Comparison of ENCODE assay signal across 31 cellular contexts in genomic region chr3:130757751-130758150, GRCh38.
"Had no signal": no experiment of that assay in that cellular context is flagged by ENCODE, and none has a peak within 500 bp of the region (broad histone marks: within the 10 kb centered on the region; RNA-seq: fewer than 3 reads in every experiment).

No MANE protein-coding gene starts in this region.

- H3K9me3 Mint-ChIP-seq: activated B cell treated with CpG ODN at 0.5 μM for 24 hours; activated CD4-positive, alpha-beta memory T cell treated with anti-CD3 and anti-CD28 coated beads for 36 hours; activated naive CD8-positive, alpha-beta T cell treated with anti-CD3 and anti-CD28 coated beads, Interleukin-2, amount 10 ng/mL, durations not matched to agents 7 days and 5 days; activated T-cell treated with anti-CD3 and anti-CD28 coated beads, Interleukin-2, amount 50 U/mL, for 4 hours; central memory CD8-positive, alpha-beta T cell; T-cell had no signal

- H3K4me3 Mint-ChIP-seq: activated B cell treated with CpG ODN at 0.5 μM for 24 hours; activated CD4-positive, alpha-beta memory T cell treated with anti-CD3 and anti-CD28 coated beads for 36 hours; activated naive CD8-positive, alpha-beta T cell treated with anti-CD3 and anti-CD28 coated beads, Interleukin-2, amount 10 ng/mL, durations not matched to agents 7 days and 5 days; activated T-cell treated with anti-CD3 and anti-CD28 coated beads, Interleukin-2, amount 50 U/mL, for 4 hours; central memory CD8-positive, alpha-beta T cell; T-cell had no signal

- DNase-seq: activated B cell treated with CpG ODN at 0.5 μM for 24 hours; activated CD4-positive, alpha-beta memory T cell treated with anti-CD3 and anti-CD28 coated beads for 36 hours; activated CD4-positive, alpha-beta T cell treated with anti-CD3 and anti-CD28 coated beads for 4 hours; activated CD4-positive, alpha-beta T cell treated with anti-CD3 and anti-CD28 coated beads, Interleukin-2, amount 50 U/mL, for 1 hour; activated CD4-positive, CD25-positive, alpha-beta regulatory T cell treated with anti-CD3 and anti-CD28 coated beads, Interleukin-2, amount 50 U/mL, for 72 hours; activated CD8-positive, alpha-beta memory T cell treated with anti-CD3 and anti-CD28 coated beads, Interleukin-2, amount 50 U/mL, for 4 hours; activated effector memory CD4-positive, alpha-beta T cell treated with Interleukin-2 at 50 U/mL for 16 hours; activated naive CD4-positive, alpha-beta T cell treated with anti-CD3 and anti-CD28 coated beads, Interleukin-2, amount 50 U/mL, for 16 hours; activated naive CD8-positive, alpha-beta T cell treated with anti-CD3 and anti-CD28 coated beads, Interleukin-2, amount 10 ng/mL, durations not matched to agents 7 days and 5 days; activated T-cell treated with anti-CD3 and anti-CD28 coated beads for 4 hours; activated T-cell treated with anti-CD3 and anti-CD28 coated beads, Interleukin-2, amount 50 U/mL, for 4 hours; amygdala; NCI-H1105; NCI-H1417 treated with DMSO at 0.1 percent for 48 hours; NCI-H187 treated with DMSO at 0.1 percent for 48 hours; NCI-H2081; NCI-H345; NCI-H526; NCI-H748 treated with DMSO at 0.1 percent for 48 hours; NK-92 treated with Interleukin-12 subunit alpha and Interleukin-12 subunit beta, amount 100 ng/mL, for 24 hours; PC-3; Peyer's patch; RPMI8226; SHP77 treated with DMSO at 0.1 percent for 48 hours; SK-N-SH; T-cell; T-helper 9 cell had no signal

- H3K4me2 ChIP-seq: SK-N-SH had no signal

- H3K27me3 ChIP-seq: ascending aorta, cardiac muscle cell, Peyer's patch, SJSA1 had no signal

- H3K9me3 ChIP-seq: ascending aorta, Peyer's patch, SJSA1, SK-N-SH had no signal

- ATAC-seq: activated T-cell treated with anti-CD3 and anti-CD28 coated beads, Interleukin-2, amount 50 U/mL, for 4 hours; PC-3; T-cell had no signal

- H3K4me1 Mint-ChIP-seq: activated B cell treated with CpG ODN at 0.5 μM for 24 hours; central memory CD8-positive, alpha-beta T cell; T-cell had no signal

- H3K4me3 ChIP-seq: ascending aorta, cardiac muscle cell, Peyer's patch, SJSA1 had no signal

- H3K27ac ChIP-seq: ascending aorta, cardiac muscle cell, Peyer's patch, SJSA1 had no signal

- H3K9ac ChIP-seq: SK-N-SH had no signal

- H3K36me3 ChIP-seq: ascending aorta, cardiac muscle cell, Peyer's patch, SJSA1 had no signal

- H3K9me2 ChIP-seq: SK-N-SH had no signal

- H3K27ac Mint-ChIP-seq: activated B cell treated with CpG ODN at 0.5 μM for 24 hours; activated CD4-positive, alpha-beta memory T cell treated with anti-CD3 and anti-CD28 coated beads for 36 hours; activated naive CD8-positive, alpha-beta T cell treated with anti-CD3 and anti-CD28 coated beads, Interleukin-2, amount 10 ng/mL, durations not matched to agents 7 days and 5 days; T-cell had no signal

- H3K27me3 Mint-ChIP-seq: activated naive CD8-positive, alpha-beta T cell treated with anti-CD3 and anti-CD28 coated beads, Interleukin-2, amount 10 ng/mL, durations not matched to agents 7 days and 5 days had no signal

- H3K36me3 Mint-ChIP-seq: activated CD4-positive, alpha-beta memory T cell treated with anti-CD3 and anti-CD28 coated beads for 36 hours; activated naive CD8-positive, alpha-beta T cell treated with anti-CD3 and anti-CD28 coated beads, Interleukin-2, amount 10 ng/mL, durations not matched to agents 7 days and 5 days; T-cell had no signal

- H3K4me1 ChIP-seq: ascending aorta, Peyer's patch had no signal
